8 cellular contexts compared by ENCODE assay signal in the genomic region with DNA sequence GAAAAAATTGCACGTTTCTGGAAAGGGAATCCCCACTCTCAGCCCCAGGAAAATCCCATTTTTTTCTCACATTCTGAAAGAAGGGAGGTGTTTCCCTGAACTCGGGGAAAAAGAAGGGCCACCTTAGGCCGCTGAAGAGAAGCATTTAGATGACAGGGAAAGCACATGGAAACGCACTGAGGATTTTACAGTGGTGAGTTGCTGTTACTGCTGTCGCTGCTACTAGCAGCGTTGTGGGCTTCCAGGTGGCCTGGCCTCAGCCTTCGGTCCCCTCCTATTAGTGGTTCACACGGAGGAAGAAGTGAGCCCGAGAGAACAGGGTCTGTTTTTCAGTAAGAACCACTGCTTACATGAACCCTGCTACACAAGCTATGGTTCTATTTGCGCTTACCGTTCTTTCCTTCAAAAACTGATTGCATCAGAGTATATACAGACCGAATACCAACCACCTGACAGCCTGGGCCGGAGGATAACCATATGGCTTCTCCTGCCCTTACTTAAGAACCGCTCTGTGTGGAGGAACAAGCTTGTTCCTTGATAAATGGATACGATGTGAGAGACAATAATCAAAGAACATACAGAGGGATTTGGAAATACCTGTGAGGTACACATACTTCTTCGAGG. TPM values are rescaled to one million over a fixed set of nuclear protein-coding genes. Genes with fewer than 3 reads are reported as not detected.
A peak's percentile ranks its signal among the peaks of the same experiment; 100 is the strongest.
DNase-seq lines count a peak whose midpoint lies in the region; ATAC-seq and TF ChIP-seq lines count a peak whose summit lies in the region.

No MANE protein-coding gene starts in this region.

- WGBS in adrenal gland, 4 donors = 24 to 26% (median 25%) methylated on average over 15 to 16 of the region's 16 CpGs

- H3K4me1 ChIP-seq in breast epithelium = no peaks in the 10 kb centered on the region
- H3K4me1 ChIP-seq in adrenal gland (replicated peaks in 1 of 2) = peaks cover 0 to 5% of the 10 kb centered on the region in 2 donors

- CTCF ChIA-PET in MCF 10A (lab: Yijun Ruan, JAX) = interaction anchor here (0.6 to 1.0 kb wide), 2 partner anchors 31 to 726 kb away, joined by 3 read pairs; no protein-coding TSS in a partner anchor

- POLR2A ChIA-PET in MCF 10A (lab: Yijun Ruan, JAX) = no interaction called here

- no peak for DNase-seq in breast epithelium (ENCODE audit: low spot score in 2 of 2)
- no peak for DNase-seq in MCF 10A (ENCODE audit: unreplicated experiment)
- no peak for DNase-seq in adrenal gland
- DNase-seq in inferior parietal cortex (ENCODE audit: extremely low spot score) = peak; percentile 36
- DNase-seq in substantia nigra (lab: John Stamatoyannopoulos, UW) = no peak
- no peak for DNase-seq in NCI-H2171 treated with DMSO at 0.1 percent for 48 hours (lab: John Stamatoyannopoulos, UW)
- DNase-seq in activated CD4-positive, alpha-beta T cell treated with anti-CD3 and anti-CD28 coated beads for 4 hours = no peak

- H3K27ac Mint-ChIP-seq in MCF 10A (ENCODE audit: low read depth, unreplicated experiment) = no peak overlapping the region

- H3K4me3 Mint-ChIP-seq in MCF 10A (ENCODE audit: unreplicated experiment) = no peak overlapping the region

- no TSS peak for BruUV-seq in MCF 10A (replicated peaks; lab: Mats Ljungman, UMichigan)

- no peaks in the 10 kb centered on the region for H3K36me3 Mint-ChIP-seq in MCF 10A (ENCODE audit: insufficient read depth, unreplicated experiment)

- no peaks in the 10 kb centered on the region for H3K9me3 ChIP-seq in breast epithelium
- no peaks in the 10 kb centered on the region for H3K9me3 ChIP-seq in adrenal gland (replicated peaks in 1 of 3)

- H3K9me3 Mint-ChIP-seq in MCF 10A (ENCODE audit: unreplicated experiment) = no peaks in the 10 kb centered on the region

- no peaks in the 10 kb centered on the region for H3K4me1 Mint-ChIP-seq in MCF 10A (ENCODE audit: insufficient read depth, unreplicated experiment)

- H3K27me3 ChIP-seq in breast epithelium (peaks cover 0 to 7% of the 10 kb centered on the region in 2 donors), adrenal gland (no peaks in the 10 kb centered on the region)

- no peak for TF ChIP-seq CTCF in breast epithelium (IDR thresholded peaks at IDR 0.05)
- TF ChIP-seq CTCF in MCF 10A (IDR thresholded peaks at IDR 0.05; ENCODE audit: unreplicated experiment) = no peak
- peak in 2 of 6 experiments; percentile 6 to 21 for TF ChIP-seq CTCF in adrenal gland (IDR thresholded peaks at IDR 0.05)

- TF ChIP-seq POLR2A in breast epithelium (IDR thresholded peaks at IDR 0.05) = no peak
- no peak for TF ChIP-seq POLR2A in adrenal gland (IDR thresholded peaks at IDR 0.05)

- ATAC-seq in HG03280 (IDR thresholded peaks at IDR 0.05; ENCODE audit: unreplicated experiment) = no peak

- H3K4me3 ChIP-seq in breast epithelium (peak overlapping the region; percentile 53 to 74 (median 59)), adrenal gland (peak overlapping the region in 1 of 4 donors; percentile 61)

- H3K27ac ChIP-seq in breast epithelium (peak overlapping the region; percentile 46 to 89), adrenal gland (peak overlapping the region in 3 of 5 donors; percentile 27 to 67 (median 47)), substantia nigra (ENCODE audit: low read depth, low read length, poor library complexity, severe bottlenecking) (peak overlapping the region; percentile 4)

- intact Hi-C loops in breast epithelium (cut with DNase I; ENCODE audit: low total_unique reads) (no loop called here), MCF 10A (cut with micrococcal nuclease) (no loop called here), adrenal gland (cut with DNase I) (no loop called here)

- H3K27me3 Mint-ChIP-seq in MCF 10A (ENCODE audit: insufficient read depth, unreplicated experiment) = no peaks in the 10 kb centered on the region

- H3K36me3 ChIP-seq in breast epithelium (no peaks in the 10 kb centered on the region), adrenal gland (replicated peaks in 1 of 2) (no peaks in the 10 kb centered on the region)

RNA-seq across cellular contexts. Expression of a gene that starts 1.0 kb away (rescaled TPM):
- total RNA-seq in breast epithelium (1 to 10 TPM; 2.6 to 3.7 (median 3.0) TPM), MCF 10A (2022) (1.2 and 1.5 TPM in 2 replicates), adrenal gland (1 to 10 TPM; 1.1 to 4.0 (median 1.3) TPM)
- polyA plus RNA-seq in adrenal gland = 1 to 10 TPM in 1 of 3 donors, under 1 TPM in 2; 0.54 to 1.1 (median 0.97) TPM

RNA-seq across cellular contexts. Expression of a gene that starts 42.6 kb away (rescaled TPM):
- total RNA-seq in breast epithelium (100 to 1,000 TPM in 1 of 3 donors, 10 to 100 TPM in 2; 59.7 to 266 (median 82.3) TPM), MCF 10A (2022) (21.3 and 31.6 TPM in 2 replicates), adrenal gland (100 to 1,000 TPM in 2 of 8 donors, 10 to 100 TPM in 6; 51.5 to 151 (median 79.7) TPM)
- polyA plus RNA-seq in adrenal gland = 10 to 100 TPM; 33.0 to 83.8 (median 40.4) TPM

Comparison
In these comparisons a context has a peak if more than half of its experiments do, and no peak if none do; other contexts are left out.
1. H3K27ac ChIP-seq: peak in every context shown above with its lines; median percentile 68 in breast epithelium; 47 in adrenal gland; 4 in substantia nigra.